10 cellular contexts compared by ENCODE assay signal in genomic region chr20:49814057-49814675, GRCh38. TPM values are rescaled to one million over a fixed set of nuclear protein-coding genes. Genes with fewer than 3 reads are reported as not detected.
DNase-seq lines count a peak whose midpoint lies in the region; ATAC-seq and TF ChIP-seq lines count a peak whose summit lies in the region.
"Had no signal": no experiment of that assay in that cellular context is flagged by ENCODE, and none has a peak within 500 bp of the region (broad histone marks: within the 10 kb centered on the region; RNA-seq: fewer than 3 reads in every experiment).

No MANE protein-coding gene starts in this region.

- TF ChIP-seq CTCF in OCI-LY7 (conservative IDR thresholded peaks at IDR 0.05; ENCODE audit: low read length): no peak

- ATAC-seq in activated CD4-positive, CD25-positive, alpha-beta regulatory T cell treated with anti-CD3 and anti-CD28 coated beads, Interleukin-2, amount 50 U/mL, for 24 hours: peak; percentile 14 to 24
- ATAC-seq in stimulated activated memory B cell treated with anti-CD40 and anti-IgM and Interleukin-4, amounts not matched to agents 10 μg/mL and 1 μg/mL and 100 μg/mL, for 72 hours: no peak
- ATAC-seq in HG03097 (IDR thresholded peaks at IDR 0.05; ENCODE audit: low FRiP score, unreplicated experiment) (no peak), GM19023 (IDR thresholded peaks at IDR 0.05; ENCODE audit: unreplicated experiment) (no peak), HG03039 (IDR thresholded peaks at IDR 0.05; ENCODE audit: unreplicated experiment) (no peak)
- ATAC-seq: body of pancreas had no signal

- peaks cover 5% of the 10 kb centered on the region for H3K9me3 Mint-ChIP-seq in stimulated activated memory B cell treated with anti-CD40 and anti-IgM and Interleukin-4, amounts not matched to agents 10 μg/mL and 1 μg/mL and 100 μg/mL, for 72 hours

- no peak for DNase-seq in activated CD4-positive, CD25-positive, alpha-beta regulatory T cell (lab: John Stamatoyannopoulos, UW)
- DNase-seq in OCI-LY7 (ENCODE audit: low spot score) (no peak), fibroblast of gingiva (ENCODE audit: low read depth) (peak; percentile 59)
- DNase-seq: body of pancreas, NCI-H446 treated with DMSO at 0.1 percent for 48 hours had no signal

- peak overlapping the region; percentile 98 for H3K27ac Mint-ChIP-seq in stimulated activated memory B cell treated with anti-CD40 and anti-IgM and Interleukin-4, amounts not matched to agents 10 μg/mL and 1 μg/mL and 100 μg/mL, for 72 hours

- POLR2A ChIA-PET in OCI-LY7 (lab: Charles Lee): interaction anchor here (0.6 to 1.1 kb wide), 2 partner anchors 104 to 185 kb away, joined by 3 read pairs; no protein-coding TSS in a partner anchor

- BruUV-seq in OCI-LY7 (replicated peaks; lab: Mats Ljungman, UMichigan): no TSS peak

- peaks cover 44% of the 10 kb centered on the region for H3K4me1 ChIP-seq in OCI-LY7 (ENCODE audit: insufficient read depth, low read length, poor library complexity, severe bottlenecking)

- no peaks in the 10 kb centered on the region for H3K9me2 ChIP-seq in OCI-LY7 (ENCODE audit: insufficient read depth, low read length)

- peaks cover 44% of the 10 kb centered on the region for H3K4me1 Mint-ChIP-seq in stimulated activated memory B cell treated with anti-CD40 and anti-IgM and Interleukin-4, amounts not matched to agents 10 μg/mL and 1 μg/mL and 100 μg/mL, for 72 hours

- peaks cover 20% of the 10 kb centered on the region for H3K36me3 Mint-ChIP-seq in stimulated activated memory B cell treated with anti-CD40 and anti-IgM and Interleukin-4, amounts not matched to agents 10 μg/mL and 1 μg/mL and 100 μg/mL, for 72 hours

- H3K27me3 Mint-ChIP-seq in stimulated activated memory B cell treated with anti-CD40 and anti-IgM and Interleukin-4, amounts not matched to agents 10 μg/mL and 1 μg/mL and 100 μg/mL, for 72 hours: no peaks in the 10 kb centered on the region

- H4K20me1 ChIP-seq in OCI-LY7 (ENCODE audit: insufficient read depth, low read length): no peaks in the 10 kb centered on the region

- H3K4me3 ChIP-seq in OCI-LY7 (ENCODE audit: low read depth, low read length, poor library complexity, severe bottlenecking): peak overlapping the region; percentile 81

- peak overlapping the region; percentile 93 for H3K4me3 Mint-ChIP-seq in stimulated activated memory B cell treated with anti-CD40 and anti-IgM and Interleukin-4, amounts not matched to agents 10 μg/mL and 1 μg/mL and 100 μg/mL, for 72 hours

- no peak overlapping the region; the same call in 1 of the 2 replicates for H2AFZ ChIP-seq in OCI-LY7 (ENCODE audit: low read length)

- peaks cover 42% of the 10 kb centered on the region for H3K36me3 ChIP-seq in OCI-LY7 (ENCODE audit: insufficient read depth, low read length)

- H3K79me2 ChIP-seq in OCI-LY7 (ENCODE audit: insufficient read depth, low read depth, low read length): peaks cover 12% of the 10 kb centered on the region; the same call in 1 of the 2 replicates

- H3K4me2 ChIP-seq in OCI-LY7 (ENCODE audit: low read length): peak overlapping the region; percentile 96

- CTCF ChIA-PET in OCI-LY7 (lab: Charles Lee; ENCODE audit: unreplicated experiment): no interaction called here

- intact Hi-C loops in OCI-LY7 (cut with micrococcal nuclease; ENCODE audit: unreplicated experiment): no loop called here

- H3K9me3 ChIP-seq in OCI-LY7 (ENCODE audit: low read length): 0 out of 2 replicates have a peak, but pooled peaks cover 4% of the 10 kb centered on the region
- H3K9me3 ChIP-seq: body of pancreas had no signal

- peak overlapping the region; percentile 62 for H3K27ac ChIP-seq in OCI-LY7 (ENCODE audit: low read depth, low read length, poor library complexity, severe bottlenecking)

RNA-seq across cellular contexts. Expression of gene SLC9A8, which starts 1.5 kb away (rescaled TPM):
- total RNA-seq in OCI-LY7 (2014; rRNA removed; shearing (Covaris generic)): 13.9 and 30.3 TPM in 2 replicates
- total RNA-seq in OCI-LY7 (2022): 22.0 and 28.7 TPM in 2 replicates

Comparison
In these comparisons a context has a peak if more than half of its experiments do, and no peak if none do; other contexts are left out.
1. ATAC-seq: peak in activated CD4-positive, CD25-positive, alpha-beta regulatory T cell treated with anti-CD3 and anti-CD28 coated beads, Interleukin-2, amount 50 U/mL, for 24 hours (2 of 2); none in stimulated activated memory B cell treated with anti-CD40 and anti-IgM and Interleukin-4, amounts not matched to agents 10 μg/mL and 1 μg/mL and 100 μg/mL, for 72 hours (single experiment), HG03097 (single experiment), GM19023 (single experiment) and HG03039 (single experiment).